Comparison of ENCODE assay signal across 8 cellular contexts in genomic region chrX:123859828-123860505, GRCh38. TPM values are rescaled to one million over a fixed set of nuclear protein-coding genes. Genes with fewer than 3 reads are reported as not detected.
A peak's percentile ranks its signal among the peaks of the same experiment; 100 is the strongest.
DNase-seq lines count a peak whose midpoint lies in the region; ATAC-seq and TF ChIP-seq lines count a peak whose summit lies in the region.

TSS of gene XIAP (plus strand) at chrX:123860053. CDS start at chrX:123885663, 25,610 bp downstream.

- peak within 1 kb of the TSS; percentile 92 for H3K27ac Mint-ChIP-seq in activated CD4-positive, alpha-beta T cell treated with anti-CD3 and anti-CD28 coated beads, Interleukin-2, amount 10 ng/mL, durations not matched to agents 24 days and 14 days

- H3K36me3 Mint-ChIP-seq in activated CD4-positive, alpha-beta T cell treated with anti-CD3 and anti-CD28 coated beads, Interleukin-2, amount 10 ng/mL, durations not matched to agents 24 days and 14 days (ENCODE audit: low read depth), result peaks cover 5% of the 10 kb centered on the region

- no peak for TF ChIP-seq CTCF in AG09319 (IDR thresholded peaks at IDR 0.05; ENCODE audit: low read depth, low read length)

- DNase-seq in AG09319 (ENCODE audit: extremely low read depth, low read depth) (peak; percentile 72), NCI-H510A (lab: John Stamatoyannopoulos, UW) (peak; percentile 85), cortex of kidney (lab: John Stamatoyannopoulos, UW) (peak; percentile 5), left kidney (ENCODE audit: low read depth, low spot score) (peak; percentile 93)
- DNase-seq in activated CD4-positive, alpha-beta T cell treated with anti-CD3 and anti-CD28 coated beads, Interleukin-2, amount 10 ng/mL, durations not matched to agents 24 days and 14 days, result peak; percentile 90
- peak; percentile 24 for DNase-seq in stimulated activated CD4-positive, alpha-beta T cell treated with anti-CD3 and anti-CD28 coated beads, Interleukin-2, amount 100 ng/mL, for 4 hours (ENCODE audit: low read depth)

- peaks cover 5% of the 10 kb centered on the region for H3K4me1 Mint-ChIP-seq in activated CD4-positive, alpha-beta T cell treated with anti-CD3 and anti-CD28 coated beads, Interleukin-2, amount 10 ng/mL, durations not matched to agents 24 days and 14 days

- no peaks in the 10 kb centered on the region for H3K27me3 Mint-ChIP-seq in activated CD4-positive, alpha-beta T cell treated with anti-CD3 and anti-CD28 coated beads, Interleukin-2, amount 10 ng/mL, durations not matched to agents 24 days and 14 days

- ATAC-seq in GM18870 (IDR thresholded peaks at IDR 0.05; ENCODE audit: unreplicated experiment) (peak; percentile 53), HG03108 (IDR thresholded peaks at IDR 0.05; ENCODE audit: unreplicated experiment) (peak; percentile 63)

- peak within 1 kb of the TSS; percentile 84 for H3K4me3 Mint-ChIP-seq in activated CD4-positive, alpha-beta T cell treated with anti-CD3 and anti-CD28 coated beads, Interleukin-2, amount 10 ng/mL, durations not matched to agents 24 days and 14 days

- H3K9me3 Mint-ChIP-seq in activated CD4-positive, alpha-beta T cell treated with anti-CD3 and anti-CD28 coated beads, Interleukin-2, amount 10 ng/mL, durations not matched to agents 24 days and 14 days, result no peaks in the 10 kb centered on the region

- intact Hi-C loops in activated CD4-positive, alpha-beta T cell treated with anti-CD3 and anti-CD28 coated beads, Interleukin-2, amount 10 ng/mL, durations not matched to agents 24 days and 14 days (cut with micrococcal nuclease), result loop anchor here (1.0 kb wide), 4 partner anchors 9 to 98 kb away; no protein-coding TSS in a partner anchor

RNA-seq across cellular contexts. Expression of gene XIAP, which starts in this region (rescaled TPM):
- total RNA-seq in activated CD4-positive, alpha-beta T cell treated with anti-CD3 and anti-CD28 coated beads, Interleukin-2, amount 10 ng/mL, durations not matched to agents 24 days and 14 days, result 34.7 and 36.3 TPM in 2 replicates

Comparison
In these comparisons a context has a peak if more than half of its experiments do, and no peak if none do; other contexts are left out.
1. Peak in every context shown above with its lines: DNase-seq and ATAC-seq.
2. DNase-seq: peak in every context shown above with its lines; median percentile 93 in left kidney; 90 in activated CD4-positive, alpha-beta T cell treated with anti-CD3 and anti-CD28 coated beads, Interleukin-2, amount 10 ng/mL, durations not matched to agents 24 days and 14 days; 85 in NCI-H510A; 72 in AG09319; 24 in stimulated activated CD4-positive, alpha-beta T cell treated with anti-CD3 and anti-CD28 coated beads, Interleukin-2, amount 100 ng/mL, for 4 hours; 5 in cortex of kidney.